In the genomic region with DNA sequence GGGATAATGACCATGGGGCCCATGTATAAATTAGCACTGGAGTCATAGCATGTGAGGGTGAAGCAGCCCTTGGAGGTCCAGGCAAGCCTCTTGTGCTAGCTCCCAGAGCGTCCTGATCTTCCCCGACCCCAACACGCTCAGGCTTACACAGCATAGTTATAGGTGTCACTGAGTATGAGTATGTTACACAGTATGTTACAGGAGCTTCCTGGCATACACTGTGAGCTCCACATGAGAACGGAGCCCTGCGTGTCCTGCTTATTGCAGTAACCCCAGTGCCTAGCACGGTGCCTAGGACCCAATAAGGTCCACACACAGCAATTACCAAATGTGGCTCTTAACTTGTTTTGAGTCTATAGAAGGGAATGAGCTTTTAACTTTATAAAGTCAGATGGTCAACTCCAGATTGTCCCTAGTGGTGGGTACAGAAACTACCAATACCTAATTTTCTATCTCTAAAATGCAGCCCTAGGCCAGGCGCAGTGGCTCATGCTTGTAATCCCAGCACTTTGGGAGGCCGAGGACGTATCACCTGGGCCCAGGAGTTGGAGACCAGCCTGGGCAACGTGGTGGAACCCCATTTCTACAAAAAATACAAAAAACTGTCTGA, we compare ENCODE assay signal across 8 cellular contexts.
DNase-seq lines count a peak whose midpoint lies in the region; ATAC-seq, FAIRE-seq and TF ChIP-seq lines count a peak whose summit lies in the region.

No MANE protein-coding gene starts in this region.

- no peak overlapping the region for H3K27ac ChIP-seq in 22Rv1
- H3K27ac ChIP-seq in tibial nerve = no peak overlapping the region

- FAIRE-seq in bronchial epithelial cell (lab: Jason Lieb, UNC) = no peak

- H3K36me3 ChIP-seq in bronchial epithelial cell (ENCODE audit: control insufficient read depth, insufficient read depth, low read length) = no peaks in the 10 kb centered on the region
- no peaks in the 10 kb centered on the region for H3K36me3 ChIP-seq in tibial nerve

- TF ChIP-seq POLR2A in tibial nerve (IDR thresholded peaks at IDR 0.05) = no peak

- 79 to 81% methylated on average over 10 of the region's 10 CpGs for WGBS in tibial nerve, 2 donors

- ATAC-seq in GM18907 (IDR thresholded peaks at IDR 0.05; ENCODE audit: unreplicated experiment) = peak; percentile 85
- peak; percentile 61 for ATAC-seq in HG03558 (IDR thresholded peaks at IDR 0.05; ENCODE audit: extremely low read depth, unreplicated experiment)

- DNase-seq in bronchial epithelial cell (ENCODE audit: low read depth) = peak; percentile 25
- no peak for DNase-seq in retinal pigment epithelial cell (ENCODE audit: low read depth)
- no peak for DNase-seq in activated gamma-delta T cell (lab: John Stamatoyannopoulos, UW)
- DNase-seq in tibial nerve (ENCODE audit: low spot score in 2 of 2) = no peak
- no peak for DNase-seq in NCI-H146 treated with DMSO at 0.1 percent for 48 hours (lab: John Stamatoyannopoulos, UW; ENCODE audit: unreplicated experiment)

- peak; percentile 63 for TF ChIP-seq CTCF in 22Rv1 (IDR thresholded peaks at IDR 0.05)
- peak; percentile 36 for TF ChIP-seq CTCF in bronchial epithelial cell (IDR thresholded peaks at IDR 0.05; ENCODE audit: insufficient read depth, low read length, severe bottlenecking)
- TF ChIP-seq CTCF in retinal pigment epithelial cell (conservative IDR thresholded peaks at IDR 0.05; ENCODE audit: low read depth, low read length) = peak; percentile 54
- peak in 2 of 5 experiments; percentile 26 to 28 for TF ChIP-seq CTCF in tibial nerve (IDR thresholded peaks at IDR 0.05)

- no peaks in the 10 kb centered on the region for H3K9me3 ChIP-seq in tibial nerve

- no peak for TF ChIP-seq EP300 in tibial nerve (IDR thresholded peaks at IDR 0.05)

- H3K4me3 ChIP-seq in bronchial epithelial cell (ENCODE audit: low read depth, low read length) (no peak overlapping the region), retinal pigment epithelial cell (ENCODE audit: low read length) (no peak overlapping the region), tibial nerve (no peak overlapping the region)

- H3K4me1 ChIP-seq in tibial nerve = no peaks in the 10 kb centered on the region

- H3K27me3 ChIP-seq in bronchial epithelial cell (ENCODE audit: control insufficient read depth, insufficient read depth, low read length) (no peaks in the 10 kb centered on the region), tibial nerve (no peaks in the 10 kb centered on the region)
